19 cellular contexts compared by ENCODE assay signal in genomic region chr18:48905541-48905940, GRCh38.
"Had no signal": no experiment of that assay in that cellular context is flagged by ENCODE, and none has a peak within 500 bp of the region (broad histone marks: within the 10 kb centered on the region; RNA-seq: fewer than 3 reads in every experiment).

No MANE protein-coding gene starts in this region.

- H3K27me3 ChIP-seq: neutrophil, tibial artery had no signal

- H3K27ac ChIP-seq: neutrophil had no signal

- H3K27me3 Mint-ChIP-seq: natural killer cell treated with Interleukin-12 subunit alpha and Interleukin-12 subunit beta and Interleukin-15 and Interleukin-18, amount 100 ng/mL, for 72 hours had no signal

- DNase-seq: activated CD4-positive, alpha-beta T cell treated with anti-CD3 and anti-CD28 coated beads, Interleukin-2, amount 50 U/mL, for 1 hour; activated CD8-positive, alpha-beta memory T cell treated with anti-CD3 and anti-CD28 coated beads, Interleukin-2, amount 50 U/mL, for 48 hours; activated T-cell treated with anti-CD3 and anti-CD28 coated beads, Interleukin-2, amount 50 U/mL, for 72 hours; dermis blood vessel endothelial cell; effector memory CD4-positive, alpha-beta T cell; foreskin melanocyte; glutamatergic neuron; hypothalamus; stimulated activated naive CD4-positive, alpha-beta T cell had no signal

- H3K36me3 ChIP-seq: neutrophil, tibial artery had no signal

- ATAC-seq: activated CD4-positive, CD25-positive, alpha-beta regulatory T cell treated with anti-CD3 and anti-CD28 coated beads, Interleukin-2, amount 50 U/mL, for 24 hours; activated naive CD4-positive, alpha-beta T cell treated with anti-CD3 and anti-CD28 coated beads, Interleukin-2, amount 50 U/mL, for 72 hours; activated T-cell treated with anti-CD3 and anti-CD28 coated beads, Interleukin-2, amount 50 U/mL, for 72 hours; left lobe of liver; natural killer cell treated with Interleukin-12 subunit alpha and Interleukin-12 subunit beta and Interleukin-15 and Interleukin-18, amount 100 ng/mL, for 72 hours; sciatic nerve had no signal

- H3K4me3 Mint-ChIP-seq: activated T-cell treated with anti-CD3 and anti-CD28 coated beads, Interleukin-2, amount 50 U/mL, for 72 hours; mesothelial cell of epicardium; natural killer cell treated with Interleukin-12 subunit alpha and Interleukin-12 subunit beta and Interleukin-15 and Interleukin-18, amount 100 ng/mL, for 72 hours; T-helper 1 cell treated with Interleukin-12 subunit alpha and Interleukin-12 subunit beta and Interleukin-4 antibody, amounts not matched to agents 30 μg/mL and 1 μg/mL, for 36 hours had no signal

- H3K27ac Mint-ChIP-seq: activated naive CD4-positive, alpha-beta T cell treated with anti-CD3 and anti-CD28 coated beads, Interleukin-2, amount 50 U/mL, for 72 hours; activated T-cell treated with anti-CD3 and anti-CD28 coated beads, Interleukin-2, amount 50 U/mL, for 72 hours; mesothelial cell of epicardium; T-helper 1 cell treated with Interleukin-12 subunit alpha and Interleukin-12 subunit beta and Interleukin-4 antibody, amounts not matched to agents 30 μg/mL and 1 μg/mL, for 36 hours had no signal

- H3K4me3 ChIP-seq: lung, tibial artery had no signal

- H3K9me3 ChIP-seq: neutrophil, tibial artery had no signal
